In genomic region chr11:43644626-43645299, GRCh38 we compare ENCODE assay signal across 8 cellular contexts. TPM values are rescaled to one million over a fixed set of nuclear protein-coding genes. Genes with fewer than 3 reads are reported as not detected.
DNase-seq lines count a peak whose midpoint lies in the region; ATAC-seq and TF ChIP-seq lines count a peak whose summit lies in the region.

No MANE protein-coding gene starts in this region.

- H3K9me3 ChIP-seq in Peyer's patch (no peaks in the 10 kb centered on the region), neuron (ENCODE audit: low read length) (no peaks in the 10 kb centered on the region)

- no peak for TF ChIP-seq CTCF in Peyer's patch (IDR thresholded peaks at IDR 0.05)

- H3K36me3 ChIP-seq in Peyer's patch (no peaks in the 10 kb centered on the region), neuron (ENCODE audit: insufficient read depth, low read length) (no peaks in the 10 kb centered on the region)

- peak overlapping the region; percentile 93 for H2AFZ ChIP-seq in neuron (ENCODE audit: low read depth, low read length)

- DNase-seq in Peyer's patch, result no peak
- DNase-seq in NCI-H2196 treated with DMSO at 0.1 percent for 48 hours (lab: John Stamatoyannopoulos, UW; ENCODE audit: unreplicated experiment), result no peak
- DNase-seq in NCI-H345 (lab: John Stamatoyannopoulos, UW), result no peak

- peaks cover 0 to 4% (median 0%) of the 10 kb centered on the region in 4 donors for H3K4me1 ChIP-seq in Peyer's patch
- peaks cover 7% of the 10 kb centered on the region for H3K4me1 ChIP-seq in neuron (ENCODE audit: insufficient read depth, low read length)

- H3K4me3 ChIP-seq in Peyer's patch (peak overlapping the region; percentile 69 to 94 (median 88)), neuron (ENCODE audit: low read length) (peak overlapping the region; percentile 83)

- peak overlapping the region in 3 of 4 donors; percentile 50 to 69 (median 59) for H3K27ac ChIP-seq in Peyer's patch

- ATAC-seq in GM18909 (IDR thresholded peaks at IDR 0.05; ENCODE audit: poor library complexity, unreplicated experiment), result peak; percentile 7
- peak; percentile 33 for ATAC-seq in esophagus mucosa
- no peak for ATAC-seq in GM21825 (IDR thresholded peaks at IDR 0.05; ENCODE audit: unreplicated experiment)
- no peak for ATAC-seq in GM18873 (IDR thresholded peaks at IDR 0.05; ENCODE audit: low FRiP score, unreplicated experiment)

- H3K27me3 ChIP-seq in Peyer's patch (no peaks in the 10 kb centered on the region), neuron (ENCODE audit: insufficient read depth, low read length) (peaks cover 5% of the 10 kb centered on the region)

- no peak for TF ChIP-seq POLR2A in Peyer's patch (IDR thresholded peaks at IDR 0.05)

RNA-seq across cellular contexts. Expression of gene HSD17B12, which starts 35.8 kb away (rescaled TPM):
- 10 to 100 TPM; 12.4 to 69.0 (median 59.4) TPM for total RNA-seq in Peyer's patch
- 95.2 TPM for total RNA-seq in esophagus mucosa

Comparison
In these comparisons a context has a peak if more than half of its experiments do, and no peak if none do; other contexts are left out.
1. ATAC-seq: peak in GM18909 (single experiment) and esophagus mucosa (single experiment); none in GM21825 (single experiment) and GM18873 (single experiment).